9 cellular contexts compared by ENCODE assay signal in the genomic region with DNA sequence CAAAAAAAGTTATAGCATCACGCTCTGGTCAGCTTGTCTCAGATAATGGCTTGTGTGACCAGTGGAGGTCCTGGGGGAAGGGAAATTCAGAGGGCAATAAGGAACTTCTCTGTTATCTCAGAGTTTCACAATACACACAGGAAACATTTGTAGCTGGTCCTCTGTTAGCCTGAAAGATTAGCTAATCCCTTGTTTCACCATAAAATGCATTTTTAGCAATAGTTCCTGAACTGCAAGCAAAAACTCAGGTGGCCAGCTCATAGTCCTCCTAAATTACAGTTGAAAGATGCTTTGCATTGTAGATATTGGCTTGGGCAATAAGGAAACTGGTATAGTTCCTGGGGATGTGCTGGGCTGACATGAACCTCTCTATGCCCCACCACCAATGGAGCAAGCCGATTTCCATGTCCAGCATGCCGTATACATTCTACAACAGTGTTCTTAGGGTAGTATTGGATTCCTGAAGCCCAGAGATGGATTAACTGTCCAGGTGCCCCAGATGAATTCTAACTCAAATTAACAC.
A peak's percentile ranks its signal among the peaks of the same experiment; 100 is the strongest.
DNase-seq lines count a peak whose midpoint lies in the region; ATAC-seq and TF ChIP-seq lines count a peak whose summit lies in the region.
"Had no signal": no experiment of that assay in that cellular context is flagged by ENCODE, and none has a peak within 500 bp of the region (broad histone marks: within the 10 kb centered on the region; RNA-seq: fewer than 3 reads in every experiment).

No MANE protein-coding gene starts in this region.

- TF ChIP-seq POLR2A in lower leg skin (IDR thresholded peaks at IDR 0.05): no peak

- H3K27me3 ChIP-seq in HL-60 (ENCODE audit: insufficient read depth, poor library complexity, severe bottlenecking) (no peaks in the 10 kb centered on the region), adipocyte (replicated peaks; ENCODE audit: control insufficient read depth, insufficient read depth, low read length) (no peaks in the 10 kb centered on the region), osteoblast (ENCODE audit: insufficient read depth, low read length) (no peaks in the 10 kb centered on the region)

- H3K27ac ChIP-seq in HL-60 (replicated peaks): peak overlapping the region; percentile 74
- H3K27ac ChIP-seq in osteoblast (ENCODE audit: low read depth, low read length): peak overlapping the region; percentile 19

- H3K9me3 ChIP-seq in adipocyte (ENCODE audit: control insufficient read depth, low read length) (no peaks in the 10 kb centered on the region), osteoblast (ENCODE audit: low read depth, low read length) (no peaks in the 10 kb centered on the region)

- H3K4me3 ChIP-seq in HL-60 (replicated peaks; ENCODE audit: insufficient read depth, low read length) (no peak overlapping the region), adipocyte (ENCODE audit: low read length) (no peak overlapping the region), osteoblast (ENCODE audit: insufficient read depth, low read length) (no peak overlapping the region), lower leg skin (ENCODE audit: low read depth, poor library complexity, severe bottlenecking) (no peak overlapping the region)
- H3K4me3 ChIP-seq: skin epidermis had no signal

- H2AFZ ChIP-seq in osteoblast (ENCODE audit: low read length): no peak overlapping the region

- no peaks in the 10 kb centered on the region for H4K20me1 ChIP-seq in osteoblast (ENCODE audit: insufficient read depth, low read length)

- H3K79me2 ChIP-seq in osteoblast (ENCODE audit: insufficient read depth, low read length): no peaks in the 10 kb centered on the region

- no peaks in the 10 kb centered on the region for H3K36me3 ChIP-seq in adipocyte (ENCODE audit: control insufficient read depth, insufficient read depth, low read length, severe bottlenecking)
- H3K36me3 ChIP-seq in osteoblast (ENCODE audit: insufficient read depth, low read length): no peaks in the 10 kb centered on the region

- H3K4me2 ChIP-seq in osteoblast (ENCODE audit: insufficient read depth, low read length): no peak overlapping the region

- TF ChIP-seq CTCF in HL-60 (IDR thresholded peaks at IDR 0.05; ENCODE audit: insufficient read depth, low read length) (no peak), osteoblast (IDR thresholded peaks at IDR 0.05; ENCODE audit: extremely low read depth, low read depth, low read length) (no peak), lower leg skin (IDR thresholded peaks at IDR 0.05) (no peak)

- intact Hi-C loops in lower leg skin (cut with DNase I; ENCODE audit: low total_unique reads): no loop called here

- peak; percentile 59 for ATAC-seq in GM19395 (IDR thresholded peaks at IDR 0.05; ENCODE audit: unreplicated experiment)

- H3K4me1 ChIP-seq in adipocyte (ENCODE audit: control insufficient read depth, insufficient read depth, low read length) (peaks cover 71% of the 10 kb centered on the region), osteoblast (ENCODE audit: insufficient read depth, low read length) (peaks cover 40% of the 10 kb centered on the region)

- peak overlapping the region; percentile 78 for H3K9ac ChIP-seq in adipocyte (ENCODE audit: low read length)

- DNase-seq in HL-60 (ENCODE audit: low read depth in 1 of 2, low spot score in 1 of 2): peak; percentile 90 to 98
- DNase-seq in adipocyte (ENCODE audit: low read depth): peak; percentile 77
- DNase-seq in osteoblast (ENCODE audit: insufficient read length, low spot score, missing footprints): no peak
- DNase-seq in DMS79 treated with DMSO at 0.1 percent for 48 hours (lab: John Stamatoyannopoulos, UW): no peak
- no peak for DNase-seq in DMS 273 (lab: John Stamatoyannopoulos, UW; ENCODE audit: unreplicated experiment)
- DNase-seq in DMS153 (lab: John Stamatoyannopoulos, UW): no peak
- no peak for DNase-seq in lower leg skin (ENCODE audit: low spot score in 2 of 2)

- WGBS in lower leg skin, 2 donors: 82 to 84% methylated on average over 3 of the region's 3 CpGs

Comparison
In these comparisons a context has a peak if more than half of its experiments do, and no peak if none do; other contexts are left out.
1. DNase-seq: peak in HL-60 (2 of 2) and adipocyte (single experiment); none in osteoblast (single experiment), DMS79 treated with DMSO at 0.1 percent for 48 hours (single experiment), DMS 273 (single experiment), DMS153 (single experiment) and lower leg skin (0 of 2).